In the genomic region with DNA sequence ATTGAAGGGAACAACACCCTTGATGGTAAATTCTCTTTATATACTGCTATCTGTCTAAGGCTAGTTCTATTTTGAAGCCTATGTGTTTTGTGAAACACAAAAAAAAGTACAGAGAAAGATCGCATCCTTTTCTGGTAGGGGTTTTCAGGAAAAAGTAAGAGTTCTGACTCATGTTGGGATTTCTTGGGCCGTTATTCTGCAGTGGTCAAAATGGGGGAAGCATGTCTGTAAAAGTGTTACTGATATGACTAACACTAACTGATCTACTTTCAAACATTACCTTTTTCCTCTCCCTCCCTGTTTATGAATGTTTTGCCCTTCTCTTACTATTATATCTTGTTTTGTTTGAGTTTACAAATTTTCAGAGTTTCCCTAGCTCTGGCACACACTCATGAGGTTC, we compare ENCODE assay signal across 15 cellular contexts. TPM values are rescaled to one million over a fixed set of nuclear protein-coding genes. Genes with fewer than 3 reads are reported as not detected.
A peak's percentile ranks its signal among the peaks of the same experiment; 100 is the strongest.
DNase-seq lines count a peak whose midpoint lies in the region; ATAC-seq and TF ChIP-seq lines count a peak whose summit lies in the region.
"Had no signal": no experiment of that assay in that cellular context is flagged by ENCODE, and none has a peak within 500 bp of the region (broad histone marks: within the 10 kb centered on the region; RNA-seq: fewer than 3 reads in every experiment).

No MANE protein-coding gene starts in this region.

- POLR2A ChIA-PET in GM10248 (lab: Yijun Ruan, JAX): interaction anchor here (0.8 kb wide), 1 partner anchor 15 kb away, joined by 3 read pairs; no protein-coding TSS in a partner anchor

- intact Hi-C loops in prostate gland (cut with DNase I): no loop called here
- intact Hi-C loops in left colon (cut with DNase I, micrococcal nuclease): no loop called here

- TF ChIP-seq POLR2A in prostate gland (IDR thresholded peaks at IDR 0.05): no peak

- no peaks in the 10 kb centered on the region for H3K27me3 ChIP-seq in prostate gland (replicated peaks; ENCODE audit: insufficient read depth)
- H3K27me3 ChIP-seq: body of pancreas, left lung, SJSA1, vagina had no signal

- H3K4me3 ChIP-seq in prostate gland: no peak overlapping the region
- H3K4me3 ChIP-seq: body of pancreas, left lung, SJSA1, vagina had no signal

- H3K9me3 ChIP-seq in prostate gland: no peaks in the 10 kb centered on the region
- H3K9me3 ChIP-seq: body of pancreas, left lung, SJSA1, vagina had no signal

- peaks cover 24 to 28% of the 10 kb centered on the region in 2 donors for H3K36me3 ChIP-seq in prostate gland

- ATAC-seq in GM18502 (IDR thresholded peaks at IDR 0.05; ENCODE audit: poor library complexity, unreplicated experiment): peak; percentile 92
- peak; percentile 87 for ATAC-seq in GM19351 (IDR thresholded peaks at IDR 0.05; ENCODE audit: unreplicated experiment)
- ATAC-seq in HG02763 (IDR thresholded peaks at IDR 0.05; ENCODE audit: unreplicated experiment): peak; percentile 75
- ATAC-seq in HG03460 (IDR thresholded peaks at IDR 0.05; ENCODE audit: unreplicated experiment): peak; percentile 69
- ATAC-seq in left colon: no peak
- ATAC-seq: body of pancreas, left lung had no signal

- no peaks in the 10 kb centered on the region for H3K4me1 ChIP-seq in prostate gland (replicated peaks)
- H3K4me1 ChIP-seq: left lung, SJSA1, vagina had no signal

- 70% methylated on average over 2 of the region's 2 CpGs for WGBS in prostate gland

- no peak for DNase-seq in GM10248 (ENCODE audit: extremely low spot score)
- DNase-seq in prostate gland (ENCODE audit: low spot score): no peak
- no peak for DNase-seq in left colon
- no peak for DNase-seq in HT-29 (ENCODE audit: low spot score)
- DNase-seq: body of pancreas, DMS79 treated with DMSO at 0.1 percent for 48 hours, left lung, NCI-H69 had no signal

- no peak overlapping the region for H3K27ac ChIP-seq in prostate gland
- H3K27ac ChIP-seq: body of pancreas, left lung, SJSA1, vagina, WERI-Rb-1 had no signal

- TF ChIP-seq CTCF in GM10248 (IDR thresholded peaks at IDR 0.05; ENCODE audit: control extremely low read depth, extremely low read depth, low read depth, missing control alignments) (no peak), prostate gland (IDR thresholded peaks at IDR 0.05) (no peak)

- CTCF ChIA-PET in GM10248 (lab: Yijun Ruan, JAX): interaction anchor here (1.4 to 2.0 kb wide), 2 partner anchors 11 to 15 kb away, joined by 3 to 9 read pairs; no protein-coding TSS in a partner anchor

RNA-seq across cellular contexts. Expression of a gene that starts 53.9 kb away (rescaled TPM):
- total RNA-seq in prostate gland: 100 to 1,000 TPM; 189 to 223 TPM
- total RNA-seq in left colon: 100 to 1,000 TPM; 458 to 553 TPM
- 134 and 185 TPM in 2 replicates for total RNA-seq in HT-29 (2014; rRNA removed; shearing (Covaris generic))
